19 cellular contexts compared by ENCODE assay signal in genomic region chr14:88829188-88829587, GRCh38. TPM values are rescaled to one million over a fixed set of nuclear protein-coding genes. Genes with fewer than 3 reads are reported as not detected.
DNase-seq lines count a peak whose midpoint lies in the region; ATAC-seq, FAIRE-seq and TF ChIP-seq lines count a peak whose summit lies in the region.
"Had no signal": no experiment of that assay in that cellular context is flagged by ENCODE, and none has a peak within 500 bp of the region (broad histone marks: within the 10 kb centered on the region; RNA-seq: fewer than 3 reads in every experiment).

No MANE protein-coding gene starts in this region.

- DNase-seq in DMS 273 treated with DMSO at 0.1 percent for 48 hours (lab: John Stamatoyannopoulos, UW) (peak; percentile 20), HL-60 (ENCODE audit: low read depth in 1 of 2, low spot score in 1 of 2) (peak in 1 of 2 experiments; percentile 11), WERI-Rb-1 (no peak), cerebellar cortex (ENCODE audit: low spot score) (no peak), foreskin keratinocyte (no peak), SKM-1 (lab: John Stamatoyannopoulos, UW; ENCODE audit: unreplicated experiment) (no peak)
- DNase-seq: activated CD4-positive, alpha-beta T cell treated with anti-CD3 and anti-CD28 coated beads, Interleukin-2, amount 50 U/mL, for 1 hour; activated naive CD4-positive, alpha-beta T cell; effector memory CD8-positive, alpha-beta T cell; GDM1; left cardiac atrium; mucosa of descending colon; NCI-H526 treated with DMSO at 0.1 percent for 48 hours had no signal

- H3K9me3 ChIP-seq in WERI-Rb-1 (ENCODE audit: severe bottlenecking): no peaks in the 10 kb centered on the region
- H3K9me3 ChIP-seq: mucosa of descending colon had no signal

- ATAC-seq in foreskin keratinocyte: no peak
- ATAC-seq: effector memory CD8-positive, alpha-beta T cell; left cardiac atrium; mucosa of descending colon; Panc1 had no signal

- H3K27ac ChIP-seq in HL-60 (replicated peaks) (peak overlapping the region; percentile 21), WERI-Rb-1 (peak overlapping the region; percentile 89), foreskin keratinocyte (no peak overlapping the region)
- H3K27ac ChIP-seq: neural progenitor cell, SK-N-MC had no signal

- FAIRE-seq in islet of Langerhans (lab: Jason Lieb, UNC): peak; percentile 97
- FAIRE-seq: H1 had no signal

- H3K27me3 ChIP-seq in HL-60 (ENCODE audit: insufficient read depth, poor library complexity, severe bottlenecking) (no peaks in the 10 kb centered on the region), WERI-Rb-1 (ENCODE audit: insufficient read depth, low read depth, severe bottlenecking) (no peaks in the 10 kb centered on the region), foreskin keratinocyte (no peaks in the 10 kb centered on the region)
- H3K27me3 ChIP-seq: neural progenitor cell had no signal

- H3K4me1 ChIP-seq in foreskin keratinocyte: peaks cover 14% of the 10 kb centered on the region

- H3K4me3 ChIP-seq in HL-60 (replicated peaks; ENCODE audit: insufficient read depth, low read length) (no peak overlapping the region), WERI-Rb-1 (ENCODE audit: low read depth, low read length) (peak overlapping the region; percentile 39)
- H3K4me3 ChIP-seq: mucosa of descending colon, neural progenitor cell, SK-N-MC had no signal

- TF ChIP-seq CTCF in HL-60 (IDR thresholded peaks at IDR 0.05; ENCODE audit: insufficient read depth, low read length): no peak
- TF ChIP-seq CTCF in WERI-Rb-1 (IDR thresholded peaks at IDR 0.05; ENCODE audit: low read depth, low read length): no peak
- TF ChIP-seq CTCF in foreskin keratinocyte (conservative IDR thresholded peaks at IDR 0.05): no peak

- H3K36me3 ChIP-seq in WERI-Rb-1: peaks cover 6% of the 10 kb centered on the region
- H3K36me3 ChIP-seq: neural progenitor cell had no signal

RNA-seq across cellular contexts. Expression of gene TTC8, which starts 4.7 kb away (rescaled TPM):
- total RNA-seq in foreskin keratinocyte: 26.9 and 27.4 TPM in 2 replicates
- polyA plus RNA-seq in foreskin keratinocyte: 14.2 and 16.5 TPM in 2 replicates

RNA-seq across cellular contexts. Expression of gene EML5, which starts 36.4 kb away (rescaled TPM):
- total RNA-seq in foreskin keratinocyte: 0.39 and 0.78 TPM in 2 replicates
- polyA plus RNA-seq in foreskin keratinocyte: 0.03 and 0.07 TPM in 2 replicates
- total RNA-seq: chondrocyte had no signal
